In genomic region chr19:35828694-35829301, GRCh38 we compare ENCODE assay signal across 8 cellular contexts. TPM values are rescaled to one million over a fixed set of nuclear protein-coding genes. Genes with fewer than 3 reads are reported as not detected.
A peak's percentile ranks its signal among the peaks of the same experiment; 100 is the strongest.
DNase-seq lines count a peak whose midpoint lies in the region; ATAC-seq, FAIRE-seq and TF ChIP-seq lines count a peak whose summit lies in the region.

No MANE protein-coding gene starts in this region.

- H3K27ac ChIP-seq in HepG2 (ENCODE audit: extremely low read length, insufficient read depth, low read length), result no peak overlapping the region

- intact Hi-C loops in HepG2 (cut with micrococcal nuclease; ENCODE audit: unreplicated experiment), result loop anchor here (1.0 kb wide), 1 partner anchor 51 kb away; no protein-coding TSS in a partner anchor

- BruUV-seq in HepG2 (replicated peaks; lab: Mats Ljungman, UMichigan), result no TSS peak

- no peak overlapping the region for H3K4me2 ChIP-seq in HepG2 (ENCODE audit: low read depth, low read length)

- H3K27ac Mint-ChIP-seq in T-helper 2 cell treated with Interferon-gamma antibody and Interleukin-4, amounts not matched to agents 5 μg/mL and 100 μg/mL, for 36 hours, result no peak overlapping the region
- H3K27ac Mint-ChIP-seq in stimulated activated naive B cell treated with anti-CD40 and anti-IgM and Interleukin-4, amounts not matched to agents 10 μg/mL and 1 μg/mL and 100 μg/mL, for 72 hours, result no peak overlapping the region

- H3K4me3 ChIP-seq in cardiac fibroblast (replicated peaks in 1 of 2; ENCODE audit: low read depth in 2 of 2, low read length in 2 of 2), result no peak overlapping the region
- H3K4me3 ChIP-seq in HepG2 (replicated peaks in 1 of 3; ENCODE audit: insufficient read depth in 1 of 3, low read depth in 2 of 3, low read length in 3 of 3), result no peak overlapping the region

- no peak for TF ChIP-seq RAD21 in HepG2 (CRISPR knock-in tag; IDR thresholded peaks at IDR 0.05)

- no peak overlapping the region for H2AFZ ChIP-seq in HepG2 (ENCODE audit: low read length)

- no peak overlapping the region for H3K4me3 Mint-ChIP-seq in T-helper 2 cell treated with Interferon-gamma antibody and Interleukin-4, amounts not matched to agents 5 μg/mL and 100 μg/mL, for 36 hours
- no peak overlapping the region for H3K4me3 Mint-ChIP-seq in stimulated activated naive B cell treated with anti-CD40 and anti-IgM and Interleukin-4, amounts not matched to agents 10 μg/mL and 1 μg/mL and 100 μg/mL, for 72 hours

- DNase-seq in HEK293T (ENCODE audit: extremely low spot score), result peak; percentile 66
- peak; percentile 43 for DNase-seq in T-helper 2 cell treated with Interferon-gamma antibody and Interleukin-4, amounts not matched to agents 5 μg/mL and 100 μg/mL, for 36 hours (ENCODE audit: low spot score)
- DNase-seq in cardiac fibroblast (ENCODE audit: low read depth in 2 of 2), result peak; percentile 66 to 68
- DNase-seq in HepG2 (ENCODE audit: low spot score), result peak; percentile 66
- no peak for DNase-seq in stimulated activated naive B cell treated with anti-CD40 and anti-IgM and Interleukin-4, amounts not matched to agents 10 μg/mL and 1 μg/mL and 100 μg/mL, for 72 hours
- DNase-seq in DMS79 (lab: John Stamatoyannopoulos, UW), result no peak
- no peak for DNase-seq in GM13977 (ENCODE audit: low spot score)
- no peak for DNase-seq in cerebellar nuclear complex (lab: John Stamatoyannopoulos, UW)

- peaks cover 0 to 25% of the 10 kb centered on the region in 2 experiments; a peak in 2 of 5 replicates for H3K27me3 ChIP-seq in HepG2 (ENCODE audit: control insufficient read depth in 1 of 2, insufficient read depth in 2 of 2, low read length in 2 of 2)

- H3K36me3 ChIP-seq in HepG2 (replicated peaks in 1 of 2; ENCODE audit: control insufficient read depth in 1 of 2, insufficient read depth in 2 of 2, low read length in 2 of 2), result no peaks in the 10 kb centered on the region

- peaks cover 6% of the 10 kb centered on the region; the same call in 1 of the 2 replicates for H3K4me1 ChIP-seq in HepG2 (ENCODE audit: insufficient read depth, low read length)

- H3K9ac ChIP-seq in HepG2 (ENCODE audit: insufficient read depth, low read depth, low read length), result no peak overlapping the region

- no peaks in the 10 kb centered on the region for H3K27me3 Mint-ChIP-seq in T-helper 2 cell treated with Interferon-gamma antibody and Interleukin-4, amounts not matched to agents 5 μg/mL and 100 μg/mL, for 36 hours (ENCODE audit: low read depth)
- H3K27me3 Mint-ChIP-seq in stimulated activated naive B cell treated with anti-CD40 and anti-IgM and Interleukin-4, amounts not matched to agents 10 μg/mL and 1 μg/mL and 100 μg/mL, for 72 hours, result peaks cover 33 to 44% of the 10 kb centered on the region in 2 donors

- peak; percentile 94 for ATAC-seq in HepG2
- ATAC-seq in stimulated activated naive B cell treated with anti-CD40 and anti-IgM and Interleukin-4, amounts not matched to agents 10 μg/mL and 1 μg/mL and 100 μg/mL, for 72 hours (replicated peaks), result peak; percentile 45 to 57

- H3K9me3 ChIP-seq in HepG2 (ENCODE audit: low read length), result no peaks in the 10 kb centered on the region

- no peaks in the 10 kb centered on the region for H3K79me2 ChIP-seq in HepG2 (ENCODE audit: insufficient read depth, low read length)

- no peaks in the 10 kb centered on the region for H3K9me3 Mint-ChIP-seq in T-helper 2 cell treated with Interferon-gamma antibody and Interleukin-4, amounts not matched to agents 5 μg/mL and 100 μg/mL, for 36 hours
- H3K9me3 Mint-ChIP-seq in stimulated activated naive B cell treated with anti-CD40 and anti-IgM and Interleukin-4, amounts not matched to agents 10 μg/mL and 1 μg/mL and 100 μg/mL, for 72 hours, result peaks cover 0 to 2% of the 10 kb centered on the region in 2 donors

- TF ChIP-seq EP300 in HepG2 (IDR thresholded peaks at IDR 0.05; ENCODE audit: low read depth in 2 of 2, low read length in 2 of 2), result no peak
- 0 out of 2 replicates have a peak, but pooled peaks have one; percentile 22 for TF ChIP-seq EP300 in HepG2 (CRISPR knock-in tag; IDR thresholded peaks at IDR 0.05; ENCODE audit: borderline replicate concordance)

- no peaks in the 10 kb centered on the region for H3K36me3 Mint-ChIP-seq in T-helper 2 cell treated with Interferon-gamma antibody and Interleukin-4, amounts not matched to agents 5 μg/mL and 100 μg/mL, for 36 hours (ENCODE audit: low read depth)
- no peaks in the 10 kb centered on the region for H3K36me3 Mint-ChIP-seq in stimulated activated naive B cell treated with anti-CD40 and anti-IgM and Interleukin-4, amounts not matched to agents 10 μg/mL and 1 μg/mL and 100 μg/mL, for 72 hours

- TF ChIP-seq CTCF in cardiac fibroblast (IDR thresholded peaks at IDR 0.05; ENCODE audit: low read depth, low read length) (no peak), HepG2 (CRISPR knock-in tag; IDR thresholded peaks at IDR 0.05) (no peak), GM13977 (IDR thresholded peaks at IDR 0.05; ENCODE audit: extremely low read depth, insufficient read depth, missing control alignments) (no peak)

- POLR2A ChIA-PET in HEK293T (lab: Yijun Ruan, JAX), result no interaction called here
- POLR2A ChIA-PET in HepG2 (lab: Yijun Ruan, JAX), result interaction anchor here (0.6 kb wide), 1 partner anchor 88 kb away, joined by 3 read pairs; no protein-coding TSS in a partner anchor

- 0 out of 2 replicates have a peak, but pooled peaks cover 2% of the 10 kb centered on the region for H4K20me1 ChIP-seq in HepG2 (ENCODE audit: insufficient read depth, low read length)

- no peak for TF ChIP-seq POLR2A in HepG2 (IDR thresholded peaks at IDR 0.05; ENCODE audit: insufficient read depth in 1 of 2, low read depth in 2 of 2, low read length in 2 of 2)

- H3K4me1 Mint-ChIP-seq in T-helper 2 cell treated with Interferon-gamma antibody and Interleukin-4, amounts not matched to agents 5 μg/mL and 100 μg/mL, for 36 hours (ENCODE audit: low read depth), result no peaks in the 10 kb centered on the region
- no peaks in the 10 kb centered on the region for H3K4me1 Mint-ChIP-seq in stimulated activated naive B cell treated with anti-CD40 and anti-IgM and Interleukin-4, amounts not matched to agents 10 μg/mL and 1 μg/mL and 100 μg/mL, for 72 hours

- in situ Hi-C loops in HepG2 (cut with HindIII; ENCODE audit: extremely low pct_ligation_motif_present, low pct_unique_long_range_greater_than_20kb), result no loop called here
- in situ Hi-C loops in GM13977 (cut with MboI; ENCODE audit: low pct_unique_long_range_greater_than_20kb, low sequenced_read_pairs, unreplicated experiment), result no loop called here

- FAIRE-seq in HepG2 (lab: Jason Lieb, UNC), result peak; percentile 71

- CTCF ChIA-PET in HEK293T (lab: Yijun Ruan, JAX) (interaction anchor here (1.0 kb wide), 1 partner anchor 9 kb away, joined by 4 read pairs; no protein-coding TSS in a partner anchor), HepG2 (lab: Yijun Ruan, JAX; ENCODE audit: low intra/inter-chr PET ratio, low total read pairs) (no interaction called here)

- 11% methylated on average over 6 of the region's 12 CpGs for WGBS in HepG2 (ENCODE audit: low lambda C conversion rate)

RNA-seq across cellular contexts. Expression of gene PRODH2, which starts 16.2 kb away (rescaled TPM):
- total RNA-seq in HepG2 (2016; rRNA removed; fragmentation: Illumina TruSeq; extraction: Trizol), result 42.0 and 86.7 TPM in 2 replicates
- total RNA-seq in HepG2 (2016; cell fraction: cytosol; rRNA removed; fragmentation: Illumina TruSeq; extraction: Trizol; ENCODE audit: low read depth), result 11.9 and 12.2 TPM in 2 replicates
- 39.5 and 89.1 TPM in 2 replicates for total RNA-seq in HepG2 (2016; cell fraction: insoluble cytoplasmic fraction; rRNA removed; fragmentation: Illumina TruSeq; extraction: Trizol)
- total RNA-seq in HepG2 (2016; cell fraction: membrane; rRNA removed; fragmentation: Illumina TruSeq; extraction: Trizol), result 16.9 and 18.4 TPM in 2 replicates
- total RNA-seq in HepG2 (2016; cell fraction: nucleus; rRNA removed; fragmentation: Illumina TruSeq; extraction: Trizol), result 80.7 and 85.7 TPM in 2 replicates
- 118 and 171 TPM in 2 replicates for polyA plus RNA-seq in HepG2 (2011; rRNA removed)
- 66.0 and 85.6 TPM in 2 replicates for polyA plus RNA-seq in HepG2 (2011; cell fraction: cytosol; rRNA removed)
- 867 and 973 TPM in 2 replicates for polyA plus RNA-seq in HepG2 (2011; cell fraction: nucleus; rRNA removed)
- 82.8 and 111 TPM in 2 replicates for polyA plus RNA-seq in HepG2 (2012)
- polyA plus RNA-seq in HepG2 (2016; cell fraction: cytosol; fragmentation: Illumina TruSeq; extraction: Trizol; ENCODE audit: low read depth), result 9.1 and 9.3 TPM in 2 replicates
- 25.7 and 31.6 TPM in 2 replicates for polyA plus RNA-seq in HepG2 (2016; cell fraction: insoluble cytoplasmic fraction; fragmentation: Illumina TruSeq; extraction: Trizol; ENCODE audit: low read depth)
- polyA plus RNA-seq in HepG2 (2016; cell fraction: membrane; fragmentation: Illumina TruSeq; extraction: Trizol; ENCODE audit: low read depth), result 10.1 and 10.2 TPM in 2 replicates
- 177 and 194 TPM in 2 replicates for polyA plus RNA-seq in HepG2 (2016; cell fraction: nucleus; fragmentation: Illumina TruSeq; extraction: Trizol; ENCODE audit: insufficient read depth, low read depth)
- polyA minus RNA-seq in HepG2 (2011; rRNA and poly(A)+ RNA removed; ENCODE audit: low replicate concordance), result 71.9 TPM in 1 of 2 replicates, not detected in the other
- polyA minus RNA-seq in HepG2 (2011; cell fraction: cytosol; rRNA and poly(A)+ RNA removed), result 22.9 and 25.9 TPM in 2 replicates
- polyA minus RNA-seq in HepG2 (2011; cell fraction: nucleus; rRNA and poly(A)+ RNA removed), result 76.7 and 102 TPM in 2 replicates

RNA-seq across cellular contexts. Expression of gene NPHS1, which starts 23.5 kb away (rescaled TPM):
- total RNA-seq in HepG2 (2016; rRNA removed; fragmentation: Illumina TruSeq; extraction: Trizol), result not detected in 2 replicates
- not detected in 2 replicates for total RNA-seq in HepG2 (2016; cell fraction: cytosol; rRNA removed; fragmentation: Illumina TruSeq; extraction: Trizol; ENCODE audit: low read depth)
- total RNA-seq in HepG2 (2016; cell fraction: insoluble cytoplasmic fraction; rRNA removed; fragmentation: Illumina TruSeq; extraction: Trizol), result 0.04 TPM in 2 replicates
- total RNA-seq in HepG2 (2016; cell fraction: membrane; rRNA removed; fragmentation: Illumina TruSeq; extraction: Trizol), result not detected in 2 replicates
- total RNA-seq in HepG2 (2016; cell fraction: nucleus; rRNA removed; fragmentation: Illumina TruSeq; extraction: Trizol), result not detected in 2 replicates
- polyA plus RNA-seq in HepG2 (2011; rRNA removed), result 0.01 TPM in 1 of 2 replicates, not detected in the other
- polyA plus RNA-seq in HepG2 (2011; cell fraction: cytosol; rRNA removed), result 0.01 TPM in 2 replicates
- 0.16 and 0.39 TPM in 2 replicates for polyA plus RNA-seq in HepG2 (2011; cell fraction: nucleus; rRNA removed)
- not detected in 2 replicates for polyA plus RNA-seq in HepG2 (2012)
- not detected in 2 replicates for polyA plus RNA-seq in HepG2 (2016; cell fraction: cytosol; fragmentation: Illumina TruSeq; extraction: Trizol; ENCODE audit: low read depth)
- not detected in 2 replicates for polyA plus RNA-seq in HepG2 (2016; cell fraction: insoluble cytoplasmic fraction; fragmentation: Illumina TruSeq; extraction: Trizol; ENCODE audit: low read depth)
- polyA plus RNA-seq in HepG2 (2016; cell fraction: membrane; fragmentation: Illumina TruSeq; extraction: Trizol; ENCODE audit: low read depth), result not detected in 2 replicates
- polyA plus RNA-seq in HepG2 (2016; cell fraction: nucleus; fragmentation: Illumina TruSeq; extraction: Trizol; ENCODE audit: insufficient read depth, low read depth), result 0.25 TPM in 1 of 2 replicates, not detected in the other
- 0.05 TPM in 1 of 2 replicates, not detected in the other for polyA minus RNA-seq in HepG2 (2011; rRNA and poly(A)+ RNA removed; ENCODE audit: low replicate concordance)
- not detected in 2 replicates for polyA minus RNA-seq in HepG2 (2011; cell fraction: cytosol; rRNA and poly(A)+ RNA removed)
- not detected in 2 replicates for polyA minus RNA-seq in HepG2 (2011; cell fraction: nucleus; rRNA and poly(A)+ RNA removed)

RNA-seq across cellular contexts. Expression of gene KIRREL2, which starts 27.9 kb away (rescaled TPM):
- 2.2 and 2.4 TPM in 2 replicates for total RNA-seq in HepG2 (2016; rRNA removed; fragmentation: Illumina TruSeq; extraction: Trizol)
- 1.1 and 1.3 TPM in 2 replicates for total RNA-seq in HepG2 (2016; cell fraction: cytosol; rRNA removed; fragmentation: Illumina TruSeq; extraction: Trizol; ENCODE audit: low read depth)
- 1.9 and 2.4 TPM in 2 replicates for total RNA-seq in HepG2 (2016; cell fraction: insoluble cytoplasmic fraction; rRNA removed; fragmentation: Illumina TruSeq; extraction: Trizol)
- 2.2 and 2.6 TPM in 2 replicates for total RNA-seq in HepG2 (2016; cell fraction: membrane; rRNA removed; fragmentation: Illumina TruSeq; extraction: Trizol)
- total RNA-seq in HepG2 (2016; cell fraction: nucleus; rRNA removed; fragmentation: Illumina TruSeq; extraction: Trizol), result 1.2 and 1.3 TPM in 2 replicates
- polyA plus RNA-seq in HepG2 (2011; rRNA removed), result 0.17 and 0.18 TPM in 2 replicates
- polyA plus RNA-seq in HepG2 (2011; cell fraction: cytosol; rRNA removed), result 0.21 and 0.30 TPM in 2 replicates
- 0.29 and 0.32 TPM in 2 replicates for polyA plus RNA-seq in HepG2 (2011; cell fraction: nucleus; rRNA removed)
- polyA plus RNA-seq in HepG2 (2012), result 0.07 TPM in 2 replicates
- polyA plus RNA-seq in HepG2 (2016; cell fraction: cytosol; fragmentation: Illumina TruSeq; extraction: Trizol; ENCODE audit: low read depth), result 1.2 and 1.8 TPM in 2 replicates
- 2.9 and 3.3 TPM in 2 replicates for polyA plus RNA-seq in HepG2 (2016; cell fraction: insoluble cytoplasmic fraction; fragmentation: Illumina TruSeq; extraction: Trizol; ENCODE audit: low read depth)
- polyA plus RNA-seq in HepG2 (2016; cell fraction: membrane; fragmentation: Illumina TruSeq; extraction: Trizol; ENCODE audit: low read depth), result 2.2 and 2.6 TPM in 2 replicates
- polyA plus RNA-seq in HepG2 (2016; cell fraction: nucleus; fragmentation: Illumina TruSeq; extraction: Trizol; ENCODE audit: insufficient read depth, low read depth), result 3.1 and 3.3 TPM in 2 replicates
- 0.16 TPM in 1 of 2 replicates, not detected in the other for polyA minus RNA-seq in HepG2 (2011; rRNA and poly(A)+ RNA removed; ENCODE audit: low replicate concordance)
- polyA minus RNA-seq in HepG2 (2011; cell fraction: cytosol; rRNA and poly(A)+ RNA removed), result 0.26 TPM in 1 of 2 replicates, not detected in the other
- 0.12 and 0.13 TPM in 2 replicates for polyA minus RNA-seq in HepG2 (2011; cell fraction: nucleus; rRNA and poly(A)+ RNA removed)

RNA-seq across cellular contexts. Expression of gene APLP1, which starts 39.6 kb away (rescaled TPM):
- total RNA-seq in HepG2 (2016; rRNA removed; fragmentation: Illumina TruSeq; extraction: Trizol), result 2.3 and 2.9 TPM in 2 replicates
- 0.79 and 1.7 TPM in 2 replicates for total RNA-seq in HepG2 (2016; cell fraction: cytosol; rRNA removed; fragmentation: Illumina TruSeq; extraction: Trizol; ENCODE audit: low read depth)
- total RNA-seq in HepG2 (2016; cell fraction: insoluble cytoplasmic fraction; rRNA removed; fragmentation: Illumina TruSeq; extraction: Trizol), result 0.65 and 3.2 TPM in 2 replicates
- total RNA-seq in HepG2 (2016; cell fraction: membrane; rRNA removed; fragmentation: Illumina TruSeq; extraction: Trizol), result 0.83 and 1.4 TPM in 2 replicates
- 2.7 and 3.8 TPM in 2 replicates for total RNA-seq in HepG2 (2016; cell fraction: nucleus; rRNA removed; fragmentation: Illumina TruSeq; extraction: Trizol)
- polyA plus RNA-seq in HepG2 (2011; rRNA removed), result 2.0 and 3.1 TPM in 2 replicates
- polyA plus RNA-seq in HepG2 (2011; cell fraction: cytosol; rRNA removed), result 1.0 and 2.3 TPM in 2 replicates
- polyA plus RNA-seq in HepG2 (2011; cell fraction: nucleus; rRNA removed), result 2.4 and 4.2 TPM in 2 replicates
- 0.70 and 1.2 TPM in 2 replicates for polyA plus RNA-seq in HepG2 (2012)
- 1.1 and 1.4 TPM in 2 replicates for polyA plus RNA-seq in HepG2 (2016; cell fraction: cytosol; fragmentation: Illumina TruSeq; extraction: Trizol; ENCODE audit: low read depth)
- 1.4 and 4.4 TPM in 2 replicates for polyA plus RNA-seq in HepG2 (2016; cell fraction: insoluble cytoplasmic fraction; fragmentation: Illumina TruSeq; extraction: Trizol; ENCODE audit: low read depth)
- polyA plus RNA-seq in HepG2 (2016; cell fraction: membrane; fragmentation: Illumina TruSeq; extraction: Trizol; ENCODE audit: low read depth), result 2.2 and 3.5 TPM in 2 replicates
- 9.5 and 10.5 TPM in 2 replicates for polyA plus RNA-seq in HepG2 (2016; cell fraction: nucleus; fragmentation: Illumina TruSeq; extraction: Trizol; ENCODE audit: insufficient read depth, low read depth)
- 0.51 and 2.8 TPM in 2 replicates for polyA minus RNA-seq in HepG2 (2011; rRNA and poly(A)+ RNA removed; ENCODE audit: low replicate concordance)
- polyA minus RNA-seq in HepG2 (2011; cell fraction: cytosol; rRNA and poly(A)+ RNA removed), result 0.35 and 1.8 TPM in 2 replicates
- polyA minus RNA-seq in HepG2 (2011; cell fraction: nucleus; rRNA and poly(A)+ RNA removed), result 1.2 TPM in 1 of 2 replicates, not detected in the other

RNA-seq across cellular contexts. Expression of gene ARHGAP33, which starts 53.4 kb away (rescaled TPM):
- 0.83 and 1.3 TPM in 2 replicates for total RNA-seq in HepG2 (2016; rRNA removed; fragmentation: Illumina TruSeq; extraction: Trizol)
- 0.10 and 0.26 TPM in 2 replicates for total RNA-seq in HepG2 (2016; cell fraction: cytosol; rRNA removed; fragmentation: Illumina TruSeq; extraction: Trizol; ENCODE audit: low read depth)
- 0.42 and 1.9 TPM in 2 replicates for total RNA-seq in HepG2 (2016; cell fraction: insoluble cytoplasmic fraction; rRNA removed; fragmentation: Illumina TruSeq; extraction: Trizol)
- total RNA-seq in HepG2 (2016; cell fraction: membrane; rRNA removed; fragmentation: Illumina TruSeq; extraction: Trizol), result 0.93 and 1.1 TPM in 2 replicates
- total RNA-seq in HepG2 (2016; cell fraction: nucleus; rRNA removed; fragmentation: Illumina TruSeq; extraction: Trizol), result 6.3 and 7.2 TPM in 2 replicates
- polyA plus RNA-seq in HepG2 (2011; rRNA removed), result 2.7 and 4.1 TPM in 2 replicates
- 0.65 and 1.0 TPM in 2 replicates for polyA plus RNA-seq in HepG2 (2011; cell fraction: cytosol; rRNA removed)
- 63.2 and 100 TPM in 2 replicates for polyA plus RNA-seq in HepG2 (2011; cell fraction: nucleus; rRNA removed)
- 4.6 and 10.5 TPM in 2 replicates for polyA plus RNA-seq in HepG2 (2012)
- polyA plus RNA-seq in HepG2 (2016; cell fraction: cytosol; fragmentation: Illumina TruSeq; extraction: Trizol; ENCODE audit: low read depth), result 0.27 and 0.71 TPM in 2 replicates
- polyA plus RNA-seq in HepG2 (2016; cell fraction: insoluble cytoplasmic fraction; fragmentation: Illumina TruSeq; extraction: Trizol; ENCODE audit: low read depth), result 1.5 and 1.8 TPM in 2 replicates
- polyA plus RNA-seq in HepG2 (2016; cell fraction: membrane; fragmentation: Illumina TruSeq; extraction: Trizol; ENCODE audit: low read depth), result 0.72 and 1.1 TPM in 2 replicates
- polyA plus RNA-seq in HepG2 (2016; cell fraction: nucleus; fragmentation: Illumina TruSeq; extraction: Trizol; ENCODE audit: insufficient read depth, low read depth), result 16.8 and 20.7 TPM in 2 replicates
- polyA minus RNA-seq in HepG2 (2011; rRNA and poly(A)+ RNA removed; ENCODE audit: low replicate concordance), result 5.6 and 6.2 TPM in 2 replicates
- polyA minus RNA-seq in HepG2 (2011; cell fraction: cytosol; rRNA and poly(A)+ RNA removed), result 0.69 and 1.5 TPM in 2 replicates
- 7.0 and 11.5 TPM in 2 replicates for polyA minus RNA-seq in HepG2 (2011; cell fraction: nucleus; rRNA and poly(A)+ RNA removed)

Comparison
In these comparisons a context has a peak if more than half of its experiments do, and no peak if none do; other contexts are left out.
1. DNase-seq: peak in HEK293T (single experiment), T-helper 2 cell treated with Interferon-gamma antibody and Interleukin-4, amounts not matched to agents 5 μg/mL and 100 μg/mL, for 36 hours (single experiment), cardiac fibroblast (2 of 2) and HepG2 (single experiment); none in stimulated activated naive B cell treated with anti-CD40 and anti-IgM and Interleukin-4, amounts not matched to agents 10 μg/mL and 1 μg/mL and 100 μg/mL, for 72 hours (single experiment), DMS79 (single experiment), GM13977 (single experiment) and cerebellar nuclear complex (0 of 2).